In the genomic region with DNA sequence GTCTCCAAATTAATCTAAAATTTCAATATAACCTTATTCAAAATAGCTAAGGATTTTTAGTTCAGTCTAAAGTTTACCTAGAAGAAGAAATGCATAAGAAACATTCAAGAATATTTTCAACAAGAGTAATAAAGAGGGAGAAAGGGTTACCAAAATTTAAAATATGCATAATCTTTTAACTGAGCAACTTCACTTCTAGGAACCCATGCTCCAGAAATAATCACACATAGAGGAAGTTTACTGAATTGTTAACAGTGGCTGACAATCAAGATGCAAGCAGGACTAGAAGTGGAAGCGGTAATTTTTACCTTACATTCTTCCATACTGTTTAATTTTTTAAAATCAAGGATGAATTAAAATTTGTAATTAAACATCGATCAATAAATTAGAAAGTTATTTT, we compare ENCODE assay signal across 2 cellular contexts.
TF ChIP-seq lines count a peak whose summit lies in the region.

No MANE protein-coding gene starts in this region.

TF ChIP-seq in SK-N-SH, 30 proteins besides CTCF, POLR2A, EP300 and RAD21 (continued from another document):
- TF ChIP-seq, protein P1, sequence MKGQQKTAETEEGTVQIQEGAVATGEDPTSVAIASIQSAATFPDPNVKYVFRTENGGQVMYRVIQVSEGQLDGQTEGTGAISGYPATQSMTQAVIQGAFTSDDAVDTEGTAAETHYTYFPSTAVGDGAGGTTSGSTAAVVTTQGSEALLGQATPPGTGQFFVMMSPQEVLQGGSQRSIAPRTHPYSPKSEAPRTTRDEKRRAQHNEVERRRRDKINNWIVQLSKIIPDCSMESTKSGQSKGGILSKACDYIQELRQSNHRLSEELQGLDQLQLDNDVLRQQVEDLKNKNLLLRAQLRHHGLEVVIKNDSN (IDR thresholded peaks at IDR 0.05; ENCODE audit: borderline replicate concordance, low read depth) = no peak
- TF ChIP-seq FOXM1 (IDR thresholded peaks at IDR 0.05; ENCODE audit: low read depth) (no peak), TAF1 (IDR thresholded peaks at IDR 0.05; ENCODE audit: borderline replicate concordance, low read depth, low read length) (no peak), POLR2AphosphoS5 (IDR thresholded peaks at IDR 0.05; ENCODE audit: low read depth, low read length) (no peak), TEAD4 (IDR thresholded peaks at IDR 0.05; ENCODE audit: borderline replicate concordance, insufficient read depth) (no peak), GATA2 (CRISPR knock-in tag; IDR thresholded peaks at IDR 0.05) (no peak), RFX5 (IDR thresholded peaks at IDR 0.05; ENCODE audit: low read length) (no peak), NFIC (IDR thresholded peaks at IDR 0.05; ENCODE audit: borderline replicate concordance) (no peak)
- TF ChIP-seq, protein P2, sequence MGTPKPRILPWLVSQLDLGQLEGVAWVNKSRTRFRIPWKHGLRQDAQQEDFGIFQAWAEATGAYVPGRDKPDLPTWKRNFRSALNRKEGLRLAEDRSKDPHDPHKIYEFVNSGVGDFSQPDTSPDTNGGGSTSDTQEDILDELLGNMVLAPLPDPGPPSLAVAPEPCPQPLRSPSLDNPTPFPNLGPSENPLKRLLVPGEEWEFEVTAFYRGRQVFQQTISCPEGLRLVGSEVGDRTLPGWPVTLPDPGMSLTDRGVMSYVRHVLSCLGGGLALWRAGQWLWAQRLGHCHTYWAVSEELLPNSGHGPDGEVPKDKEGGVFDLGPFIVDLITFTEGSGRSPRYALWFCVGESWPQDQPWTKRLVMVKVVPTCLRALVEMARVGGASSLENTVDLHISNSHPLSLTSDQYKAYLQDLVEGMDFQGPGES (IDR thresholded peaks at IDR 0.05; ENCODE audit: low read depth, low read length) = no peak

TF ChIP-seq in SK-N-SH treated with all-trans-retinoic acid at 6 μM for 48 hours, 23 proteins besides CTCF, POLR2A, EP300 and RAD21 (continued from another document):
- TF ChIP-seq, protein P3, sequence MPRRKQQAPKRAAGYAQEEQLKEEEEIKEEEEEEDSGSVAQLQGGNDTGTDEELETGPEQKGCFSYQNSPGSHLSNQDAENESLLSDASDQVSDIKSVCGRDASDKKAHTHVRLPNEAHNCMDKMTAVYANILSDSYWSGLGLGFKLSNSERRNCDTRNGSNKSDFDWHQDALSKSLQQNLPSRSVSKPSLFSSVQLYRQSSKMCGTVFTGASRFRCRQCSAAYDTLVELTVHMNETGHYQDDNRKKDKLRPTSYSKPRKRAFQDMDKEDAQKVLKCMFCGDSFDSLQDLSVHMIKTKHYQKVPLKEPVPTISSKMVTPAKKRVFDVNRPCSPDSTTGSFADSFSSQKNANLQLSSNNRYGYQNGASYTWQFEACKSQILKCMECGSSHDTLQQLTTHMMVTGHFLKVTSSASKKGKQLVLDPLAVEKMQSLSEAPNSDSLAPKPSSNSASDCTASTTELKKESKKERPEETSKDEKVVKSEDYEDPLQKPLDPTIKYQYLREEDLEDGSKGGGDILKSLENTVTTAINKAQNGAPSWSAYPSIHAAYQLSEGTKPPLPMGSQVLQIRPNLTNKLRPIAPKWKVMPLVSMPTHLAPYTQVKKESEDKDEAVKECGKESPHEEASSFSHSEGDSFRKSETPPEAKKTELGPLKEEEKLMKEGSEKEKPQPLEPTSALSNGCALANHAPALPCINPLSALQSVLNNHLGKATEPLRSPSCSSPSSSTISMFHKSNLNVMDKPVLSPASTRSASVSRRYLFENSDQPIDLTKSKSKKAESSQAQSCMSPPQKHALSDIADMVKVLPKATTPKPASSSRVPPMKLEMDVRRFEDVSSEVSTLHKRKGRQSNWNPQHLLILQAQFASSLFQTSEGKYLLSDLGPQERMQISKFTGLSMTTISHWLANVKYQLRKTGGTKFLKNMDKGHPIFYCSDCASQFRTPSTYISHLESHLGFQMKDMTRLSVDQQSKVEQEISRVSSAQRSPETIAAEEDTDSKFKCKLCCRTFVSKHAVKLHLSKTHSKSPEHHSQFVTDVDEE (CRISPR knock-in tag; IDR thresholded peaks at IDR 0.05) = no peak
- no peak for TF ChIP-seq CSDC2 (CRISPR knock-in tag; IDR thresholded peaks at IDR 0.05)
- no peak for TF ChIP-seq ZNF565 (CRISPR knock-in tag; conservative IDR thresholded peaks at IDR 0.05; ENCODE audit: low read depth)
- TF ChIP-seq ZFP3 (CRISPR knock-in tag; IDR thresholded peaks at IDR 0.05) = no peak
- TF ChIP-seq, protein P4, sequence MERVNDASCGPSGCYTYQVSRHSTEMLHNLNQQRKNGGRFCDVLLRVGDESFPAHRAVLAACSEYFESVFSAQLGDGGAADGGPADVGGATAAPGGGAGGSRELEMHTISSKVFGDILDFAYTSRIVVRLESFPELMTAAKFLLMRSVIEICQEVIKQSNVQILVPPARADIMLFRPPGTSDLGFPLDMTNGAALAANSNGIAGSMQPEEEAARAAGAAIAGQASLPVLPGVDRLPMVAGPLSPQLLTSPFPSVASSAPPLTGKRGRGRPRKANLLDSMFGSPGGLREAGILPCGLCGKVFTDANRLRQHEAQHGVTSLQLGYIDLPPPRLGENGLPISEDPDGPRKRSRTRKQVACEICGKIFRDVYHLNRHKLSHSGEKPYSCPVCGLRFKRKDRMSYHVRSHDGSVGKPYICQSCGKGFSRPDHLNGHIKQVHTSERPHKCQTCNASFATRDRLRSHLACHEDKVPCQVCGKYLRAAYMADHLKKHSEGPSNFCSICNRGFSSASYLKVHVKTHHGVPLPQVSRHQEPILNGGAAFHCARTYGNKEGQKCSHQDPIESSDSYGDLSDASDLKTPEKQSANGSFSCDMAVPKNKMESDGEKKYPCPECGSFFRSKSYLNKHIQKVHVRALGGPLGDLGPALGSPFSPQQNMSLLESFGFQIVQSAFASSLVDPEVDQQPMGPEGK (CRISPR knock-in tag; IDR thresholded peaks at IDR 0.05; ENCODE audit: borderline replicate concordance) = no peak
- TF ChIP-seq OSR1 (CRISPR knock-in tag; IDR thresholded peaks at IDR 0.05) = no peak
- no peak for TF ChIP-seq ZC3H10 (CRISPR knock-in tag; IDR thresholded peaks at IDR 0.05)
- no peak for TF ChIP-seq ISL1 (CRISPR knock-in tag; IDR thresholded peaks at IDR 0.05)
- TF ChIP-seq ZFP30 (CRISPR knock-in tag; IDR thresholded peaks at IDR 0.05) = no peak
- no peak for TF ChIP-seq ARNTL (CRISPR knock-in tag; IDR thresholded peaks at IDR 0.05; ENCODE audit: borderline replicate concordance, low read depth)
